8 cellular contexts compared by ENCODE assay signal in genomic region chr5:119411291-119411934, GRCh38. TPM values are rescaled to one million over a fixed set of nuclear protein-coding genes. Genes with fewer than 3 reads are reported as not detected.
A peak's percentile ranks its signal among the peaks of the same experiment; 100 is the strongest.
DNase-seq lines count a peak whose midpoint lies in the region; ATAC-seq, FAIRE-seq and TF ChIP-seq lines count a peak whose summit lies in the region.

No MANE protein-coding gene starts in this region.

- H3K9me3 Mint-ChIP-seq in activated naive CD8-positive, alpha-beta T cell treated with anti-CD3 and anti-CD28 coated beads, Interleukin-2, amount 10 ng/mL, durations not matched to agents 7 days and 5 days: no peaks in the 10 kb centered on the region

- peaks cover 25% of the 10 kb centered on the region for H3K4me1 Mint-ChIP-seq in activated naive CD8-positive, alpha-beta T cell treated with anti-CD3 and anti-CD28 coated beads, Interleukin-2, amount 10 ng/mL, durations not matched to agents 7 days and 5 days

- H3K4me1 ChIP-seq in kidney (ENCODE audit: control insufficient read depth in 1 of 2, insufficient read depth in 1 of 2, low read depth in 1 of 2, low read length in 2 of 2) (peaks cover 0 to 6% of the 10 kb centered on the region in 2 donors), thyroid gland (peaks cover 0 to 6% of the 10 kb centered on the region in 2 donors)

- peak overlapping the region; percentile 79 for H3K27ac Mint-ChIP-seq in activated naive CD8-positive, alpha-beta T cell treated with anti-CD3 and anti-CD28 coated beads, Interleukin-2, amount 10 ng/mL, durations not matched to agents 7 days and 5 days

- H3K9me3 ChIP-seq in kidney (ENCODE audit: control insufficient read depth in 1 of 2, low read length in 2 of 2): no peaks in the 10 kb centered on the region
- H3K9me3 ChIP-seq in thyroid gland: no peaks in the 10 kb centered on the region

- H3K27me3 ChIP-seq in thyroid gland: no peaks in the 10 kb centered on the region

- peak; percentile 23 for ATAC-seq in activated naive CD8-positive, alpha-beta T cell treated with anti-CD3 and anti-CD28 coated beads, Interleukin-2, amount 10 ng/mL, durations not matched to agents 7 days and 5 days (ENCODE audit: low read depth)
- ATAC-seq in GM21526 (IDR thresholded peaks at IDR 0.05; ENCODE audit: low FRiP score, unreplicated experiment): no peak

- H3K27ac ChIP-seq in kidney (ENCODE audit: low read depth in 2 of 2, low read length in 2 of 2) (peak overlapping the region; percentile 73 to 80), thyroid gland (peak overlapping the region; percentile 80 to 84 (median 80))

- H3K9ac ChIP-seq in kidney (ENCODE audit: low read length in 2 of 2): peak overlapping the region; percentile 44 to 79

- 32% methylated on average over 9 of the region's 9 CpGs for WGBS in thyroid gland, 2 donors

- H3K27me3 Mint-ChIP-seq in activated naive CD8-positive, alpha-beta T cell treated with anti-CD3 and anti-CD28 coated beads, Interleukin-2, amount 10 ng/mL, durations not matched to agents 7 days and 5 days: peaks cover 7% of the 10 kb centered on the region

- H3K4me3 Mint-ChIP-seq in activated naive CD8-positive, alpha-beta T cell treated with anti-CD3 and anti-CD28 coated beads, Interleukin-2, amount 10 ng/mL, durations not matched to agents 7 days and 5 days: peak overlapping the region; percentile 87

- intact Hi-C loops in kidney (cut with DNase I) (no loop called here), thyroid gland (cut with DNase I) (loop anchor here (5.0 kb wide), 1 partner anchor 424 kb away; the partner anchor contains the start of gene DTWD2)

- no peaks in the 10 kb centered on the region for H3K36me3 ChIP-seq in kidney (ENCODE audit: control insufficient read depth in 1 of 2, insufficient read depth in 2 of 2, low read length in 2 of 2)
- no peaks in the 10 kb centered on the region for H3K36me3 ChIP-seq in thyroid gland

- DNase-seq in A172 (ENCODE audit: low spot score) (peak; percentile 51), HFF-Myc (ENCODE audit: extremely low read depth, low read depth) (no peak), kidney (no peak), thyroid gland (no peak), amniotic stem cell (lab: John Stamatoyannopoulos, UW) (no peak), NCI-H187 (lab: John Stamatoyannopoulos, UW) (no peak)
- no peak for DNase-seq in activated naive CD8-positive, alpha-beta T cell treated with anti-CD3 and anti-CD28 coated beads, Interleukin-2, amount 10 ng/mL, durations not matched to agents 7 days and 5 days

- peak overlapping the region; percentile 44 for H3K4me3 ChIP-seq in HFF-Myc (replicated peaks; ENCODE audit: low read depth, low read length)
- peak overlapping the region; percentile 79 to 82 for H3K4me3 ChIP-seq in kidney (ENCODE audit: low read length in 2 of 2)
- peak overlapping the region in 2 of 3 donors; percentile 25 to 35 for H3K4me3 ChIP-seq in thyroid gland (replicated peaks in 1 of 3)

- FAIRE-seq in kidney (lab: Jason Lieb, UNC): no peak

- POLR2A ChIA-PET in activated naive CD8-positive, alpha-beta T cell treated with anti-CD3 and anti-CD28 coated beads, Interleukin-2, amount 10 ng/mL, durations not matched to agents 7 days and 5 days (lab: Charles Lee): interaction anchor here (0.7 to 2.3 kb wide), 7 partner anchors 20 to 424 kb away, joined by 3 to 7 read pairs (median 3); partner anchors contain the start of genes DMXL1 and DTWD2

- TF ChIP-seq CTCF in HFF-Myc (IDR thresholded peaks at IDR 0.05; ENCODE audit: low read depth, low read length, missing control alignments) (no peak), kidney (IDR thresholded peaks at IDR 0.05; ENCODE audit: borderline replicate concordance, extremely low read depth, insufficient read depth) (no peak), thyroid gland (IDR thresholded peaks at IDR 0.05) (no peak)

- H3K36me3 Mint-ChIP-seq in activated naive CD8-positive, alpha-beta T cell treated with anti-CD3 and anti-CD28 coated beads, Interleukin-2, amount 10 ng/mL, durations not matched to agents 7 days and 5 days: no peaks in the 10 kb centered on the region

- no peak for TF ChIP-seq POLR2A in thyroid gland (IDR thresholded peaks at IDR 0.05)

RNA-seq across cellular contexts. Expression of gene HSD17B4, which starts 40.9 kb away (rescaled TPM):
- 140 and 150 TPM in 2 replicates for total RNA-seq in A172 (2014; rRNA removed; shearing (Covaris generic))
- total RNA-seq in activated naive CD8-positive, alpha-beta T cell treated with anti-CD3 and anti-CD28 coated beads, Interleukin-2, amount 10 ng/mL, durations not matched to agents 7 days and 5 days: 10 to 100 TPM; 80.7 to 89.5 TPM
- total RNA-seq in kidney (202 TPM), thyroid gland (100 to 1,000 TPM; 334 to 615 (median 467) TPM)
- polyA plus RNA-seq in kidney (ENCODE audit: insufficient read depth, low read depth, low replicate concordance): 212 TPM

RNA-seq across cellular contexts. Expression of gene TNFAIP8, which starts 55.6 kb away (rescaled TPM):
- total RNA-seq in A172 (2014; rRNA removed; shearing (Covaris generic)): 13.7 and 18.0 TPM in 2 replicates
- total RNA-seq in activated naive CD8-positive, alpha-beta T cell treated with anti-CD3 and anti-CD28 coated beads, Interleukin-2, amount 10 ng/mL, durations not matched to agents 7 days and 5 days: 100 to 1,000 TPM; 121 to 122 TPM
- total RNA-seq in kidney (41.5 TPM), thyroid gland (10 to 100 TPM; 15.7 to 36.8 (median 33.6) TPM)
- polyA plus RNA-seq in kidney (ENCODE audit: insufficient read depth, low read depth, low replicate concordance): 13.3 TPM

Comparison
In these comparisons a context has a peak if more than half of its experiments do, and no peak if none do; other contexts are left out.
1. H3K4me3 ChIP-seq: peak in every context shown above with its lines; median percentile 80 in kidney; 44 in HFF-Myc; 30 in thyroid gland.